In genomic region chr7:116802784-116803183, GRCh38 we compare ENCODE assay signal across 9 cellular contexts. TPM values are rescaled to one million over a fixed set of nuclear protein-coding genes. Genes with fewer than 3 reads are reported as not detected.
DNase-seq lines count a peak whose midpoint lies in the region; ATAC-seq and TF ChIP-seq lines count a peak whose summit lies in the region.
"Had no signal": no experiment of that assay in that cellular context is flagged by ENCODE, and none has a peak within 500 bp of the region (broad histone marks: within the 10 kb centered on the region; RNA-seq: fewer than 3 reads in every experiment).

No MANE protein-coding gene starts in this region.

- H3K4me1 ChIP-seq in heart left ventricle = peaks cover 0 to 14% (median 5%) of the 10 kb centered on the region in 12 donors

- intact Hi-C loops in heart left ventricle (cut with DNase I) = loop anchor here in 2 of 10 donors (5.0 kb wide), 1 partner anchor 130 kb away; the partner anchor contains the start of gene MET (in 2 of the 2)
- intact Hi-C loops in cardiac septum (cut with DNase I) = loop anchor here (10.0 kb wide), 1 partner anchor 278 kb away; the partner anchor contains the start of gene CAV1

- no peak for DNase-seq in heart left ventricle
- no peak for DNase-seq in cardiac septum (ENCODE audit: low spot score)
- DNase-seq in M059J (ENCODE audit: low read depth) = peak; percentile 89
- peak; percentile 24 for DNase-seq in WERI-Rb-1
- DNase-seq in fibroblast of villous mesenchyme (ENCODE audit: low read depth) = peak; percentile 69
- DNase-seq in pulmonary artery endothelial cell (ENCODE audit: low read depth, low spot score) = peak; percentile 40
- no peak for DNase-seq in ureter (ENCODE audit: low spot score)

- H3K36me3 ChIP-seq in heart left ventricle (no peaks in the 10 kb centered on the region), WERI-Rb-1 (no peaks in the 10 kb centered on the region)

- H3K9me3 ChIP-seq in heart left ventricle = no peaks in the 10 kb centered on the region
- H3K9me3 ChIP-seq in WERI-Rb-1 (ENCODE audit: severe bottlenecking) = no peaks in the 10 kb centered on the region

- ATAC-seq in heart left ventricle (peak in 1 of 4 donors; percentile 22), GM21737 (IDR thresholded peaks at IDR 0.05; ENCODE audit: unreplicated experiment) (peak; percentile 73)

- H3K27ac ChIP-seq in heart left ventricle (no peak overlapping the region), WERI-Rb-1 (no peak overlapping the region)
- H3K27ac ChIP-seq: HL-60 had no signal

- TF ChIP-seq CTCF in heart left ventricle (IDR thresholded peaks at IDR 0.05) = peak in 10 of 12 donors; percentile 11 to 59 (median 38)
- peak; percentile 44 for TF ChIP-seq CTCF in WERI-Rb-1 (IDR thresholded peaks at IDR 0.05; ENCODE audit: low read depth, low read length)
- TF ChIP-seq CTCF in fibroblast of villous mesenchyme (IDR thresholded peaks at IDR 0.05; ENCODE audit: insufficient read depth, low read depth, low read length) = peak; percentile 49

- no peak overlapping the region for H3K4me3 ChIP-seq in heart left ventricle
- no peak overlapping the region for H3K4me3 ChIP-seq in WERI-Rb-1 (ENCODE audit: low read depth, low read length)
- no peak overlapping the region for H3K4me3 ChIP-seq in fibroblast of villous mesenchyme (ENCODE audit: low read depth, low read length)

- H3K27me3 ChIP-seq in heart left ventricle (no peaks in the 10 kb centered on the region), WERI-Rb-1 (ENCODE audit: insufficient read depth, low read depth, severe bottlenecking) (no peaks in the 10 kb centered on the region)

- 36 to 42% (median 42%) methylated on average over 5 of the region's 5 CpGs for WGBS in heart left ventricle, 4 donors

- TF ChIP-seq POLR2A in heart left ventricle (IDR thresholded peaks at IDR 0.05) = no peak

RNA-seq across cellular contexts. Expression of gene CAPZA2, which starts 59.6 kb away (rescaled TPM):
- total RNA-seq in heart left ventricle = 100 to 1,000 TPM; 114 to 483 (median 332) TPM
- polyA plus RNA-seq in heart left ventricle = 100 to 1,000 TPM in 1 of 2 donors, 10 to 100 TPM in 1; 37.4 to 178 TPM
- total RNA-seq in cardiac septum = 313 TPM
- 126 and 214 TPM in 2 replicates for total RNA-seq in M059J (2014; rRNA removed; shearing (Covaris generic))
- total RNA-seq in fibroblast of villous mesenchyme = 140 and 194 TPM in 2 replicates
- total RNA-seq in pulmonary artery endothelial cell = 304 and 404 TPM in 2 replicates
- total RNA-seq in ureter = 208 TPM

Comparison
In these comparisons a context has a peak if more than half of its experiments do, and no peak if none do; other contexts are left out.
1. DNase-seq: peak in M059J (single experiment), WERI-Rb-1 (single experiment), fibroblast of villous mesenchyme (single experiment) and pulmonary artery endothelial cell (single experiment); none in heart left ventricle (0 of 5), cardiac septum (single experiment) and ureter (single experiment).
2. Peak in every context shown above with its lines, with median percentiles within 50 percentile points of each other: CTCF ChIP-seq.